In the genomic region with DNA sequence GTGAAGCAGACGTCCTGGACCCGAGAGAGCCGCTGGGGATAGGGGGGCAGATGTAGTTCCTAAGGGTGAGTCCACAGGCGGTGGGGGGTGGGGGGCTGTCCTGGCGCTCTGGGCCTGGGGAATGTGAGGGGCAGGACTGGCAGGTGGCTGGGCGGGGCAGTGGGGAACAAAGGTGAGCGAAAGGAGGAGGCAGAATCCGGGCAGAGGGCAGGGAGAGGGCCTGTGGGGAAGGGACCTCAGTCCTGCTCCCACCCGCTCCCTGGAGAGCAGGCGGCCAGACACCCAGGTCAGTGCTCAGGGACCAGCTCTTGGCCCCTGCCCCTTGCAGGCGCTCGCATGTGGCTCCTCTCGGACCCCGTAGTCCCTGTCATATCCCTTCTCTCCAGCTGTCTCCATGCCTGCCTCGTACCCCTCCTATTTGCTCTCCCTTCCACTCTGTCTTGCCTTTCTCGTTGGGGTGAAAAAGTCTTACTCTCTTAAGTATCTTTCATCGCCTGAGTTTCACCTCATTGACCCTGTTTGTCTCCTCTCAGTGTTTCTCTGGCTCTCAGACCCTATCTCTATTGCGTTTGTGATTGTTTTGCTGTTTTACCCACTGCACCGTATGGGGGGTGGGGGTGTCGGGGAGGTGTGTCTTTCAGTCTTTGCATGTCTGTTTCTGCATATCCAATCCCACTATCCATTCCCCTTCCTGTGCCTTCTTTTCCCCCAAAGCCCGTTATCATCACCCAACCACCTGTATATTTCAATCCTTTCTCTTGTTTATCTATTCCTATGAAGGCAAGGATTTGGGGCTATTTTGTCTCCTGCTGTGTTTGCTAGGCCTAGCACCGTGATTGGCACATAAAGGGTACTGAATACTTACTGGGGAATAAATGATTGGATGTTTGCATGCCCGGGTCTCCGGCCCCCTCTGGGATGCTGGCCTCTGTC, we compare ENCODE assay signal across 1 cellular context.
TF ChIP-seq lines count a peak whose summit lies in the region.

No MANE protein-coding gene starts in this region.

TF ChIP-seq in GM12878, 131 proteins besides CTCF, POLR2A, EP300 and RAD21:
- no peak for TF ChIP-seq BACH1 (IDR thresholded peaks at IDR 0.05; ENCODE audit: borderline replicate concordance)
- TF ChIP-seq CBFB (IDR thresholded peaks at IDR 0.05; ENCODE audit: low read depth) = no peak
- TF ChIP-seq, protein P1, sequence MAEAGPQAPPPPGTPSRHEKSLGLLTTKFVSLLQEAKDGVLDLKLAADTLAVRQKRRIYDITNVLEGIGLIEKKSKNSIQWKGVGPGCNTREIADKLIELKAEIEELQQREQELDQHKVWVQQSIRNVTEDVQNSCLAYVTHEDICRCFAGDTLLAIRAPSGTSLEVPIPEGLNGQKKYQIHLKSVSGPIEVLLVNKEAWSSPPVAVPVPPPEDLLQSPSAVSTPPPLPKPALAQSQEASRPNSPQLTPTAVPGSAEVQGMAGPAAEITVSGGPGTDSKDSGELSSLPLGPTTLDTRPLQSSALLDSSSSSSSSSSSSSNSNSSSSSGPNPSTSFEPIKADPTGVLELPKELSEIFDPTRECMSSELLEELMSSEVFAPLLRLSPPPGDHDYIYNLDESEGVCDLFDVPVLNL (IDR thresholded peaks at IDR 0.05; ENCODE audit: low read depth, low read length) = no peak
- TF ChIP-seq SREBF2 (IDR thresholded peaks at IDR 0.05; ENCODE audit: low read length) = no peak
- TF ChIP-seq FOXK2 (IDR thresholded peaks at IDR 0.05) = no peak
- no peak for TF ChIP-seq PAX5 (IDR thresholded peaks at IDR 0.05; ENCODE audit: borderline replicate concordance, low read depth, low read length)
- no peak for TF ChIP-seq MEF2A (IDR thresholded peaks at IDR 0.05; ENCODE audit: insufficient read depth, low read depth, low read length)
